Comparison of ENCODE assay signal across 15 cellular contexts in the genomic region with DNA sequence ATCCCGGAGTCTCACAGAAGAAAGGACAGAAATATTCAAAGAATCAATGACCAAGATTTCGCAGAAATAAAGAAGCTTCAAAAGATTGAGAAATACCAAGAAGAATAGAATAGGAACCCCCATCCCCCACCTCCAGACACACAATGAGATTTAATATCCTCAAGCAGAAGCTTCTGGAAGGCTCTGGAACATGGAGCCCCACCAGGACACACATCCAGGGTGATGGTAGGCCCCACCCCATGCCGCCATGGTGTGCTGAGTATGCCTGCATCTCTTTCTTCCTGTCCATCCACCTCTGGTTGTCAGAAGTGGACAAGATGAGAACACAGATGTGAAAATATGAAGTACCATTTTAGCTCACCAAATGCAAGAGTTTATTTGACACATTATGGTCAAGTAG. TPM values are rescaled to one million over a fixed set of nuclear protein-coding genes. Genes with fewer than 3 reads are reported as not detected.
DNase-seq lines count a peak whose midpoint lies in the region; ATAC-seq and TF ChIP-seq lines count a peak whose summit lies in the region.
"Had no signal": no experiment of that assay in that cellular context is flagged by ENCODE, and none has a peak within 500 bp of the region (broad histone marks: within the 10 kb centered on the region; RNA-seq: fewer than 3 reads in every experiment).

No MANE protein-coding gene starts in this region.

- H3K9me3 ChIP-seq in BLaER1 (no peaks in the 10 kb centered on the region), esophagus muscularis mucosa (no peaks in the 10 kb centered on the region), mucosa of descending colon (no peaks in the 10 kb centered on the region)
- H3K9me3 ChIP-seq: A549 had no signal

- WGBS in esophagus muscularis mucosa = 93% methylated on average over 3 of the region's 3 CpGs

- peaks cover 48% of the 10 kb centered on the region for H3K36me3 ChIP-seq in BLaER1
- H3K36me3 ChIP-seq in H7 (replicated peaks; ENCODE audit: control insufficient read depth, insufficient read depth, low read length) = no peaks in the 10 kb centered on the region
- H3K36me3 ChIP-seq in esophagus muscularis mucosa = no peaks in the 10 kb centered on the region
- H3K36me3 ChIP-seq in mucosa of descending colon (ENCODE audit: low read depth) = no peaks in the 10 kb centered on the region

- no peak for TF ChIP-seq CTCF in esophagus muscularis mucosa (IDR thresholded peaks at IDR 0.05)
- TF ChIP-seq CTCF in mucosa of descending colon (IDR thresholded peaks at IDR 0.05) = no peak

- DNase-seq in AG20443 (ENCODE audit: low spot score) = peak; percentile 4
- peak; percentile 20 for DNase-seq in H7
- peak; percentile 34 for DNase-seq in esophagus muscularis mucosa (ENCODE audit: extremely low spot score)
- DNase-seq in NCI-H2227 treated with DMSO at 0.1 percent for 48 hours (lab: John Stamatoyannopoulos, UW) = no peak
- no peak for DNase-seq in mucosa of descending colon
- DNase-seq: CD4-positive, CD25-positive, alpha-beta regulatory T cell; DMS 273 treated with DMSO at 0.1 percent for 48 hours; GM23248; IMR-90; KBM-7 had no signal

- TF ChIP-seq EP300 in esophagus muscularis mucosa (IDR thresholded peaks at IDR 0.05) = no peak

- H3K9ac ChIP-seq in BLaER1 = no peak overlapping the region
- H3K9ac ChIP-seq: GM23248 had no signal

- no peak for TF ChIP-seq POLR2A in esophagus muscularis mucosa (IDR thresholded peaks at IDR 0.05; ENCODE audit: low read depth)

- peak overlapping the region; percentile 52; the same call in 1 of the 2 replicates for H3K4me3 ChIP-seq in BLaER1
- H3K4me3 ChIP-seq in H7 (ENCODE audit: insufficient read depth, low read depth, low read length) = no peak overlapping the region
- H3K4me3 ChIP-seq in esophagus muscularis mucosa = no peak overlapping the region
- no peak overlapping the region for H3K4me3 ChIP-seq in mucosa of descending colon
- H3K4me3 ChIP-seq: A549, GM23248 had no signal

- peak overlapping the region; percentile 86 for H3K4me2 ChIP-seq in BLaER1
- H3K4me2 ChIP-seq: A549 had no signal

- H3K4me1 ChIP-seq in BLaER1 (peaks cover 100% of the 10 kb centered on the region), esophagus muscularis mucosa (no peaks in the 10 kb centered on the region), mucosa of descending colon (ENCODE audit: low read depth) (no peaks in the 10 kb centered on the region)

- intact Hi-C loops in esophagus muscularis mucosa (cut with DNase I) (no loop called here), mucosa of descending colon (cut with DNase I, micrococcal nuclease) (no loop called here)

- ATAC-seq in HG02642 (IDR thresholded peaks at IDR 0.05; ENCODE audit: poor library complexity, unreplicated experiment) (no peak), mucosa of descending colon (no peak)
- ATAC-seq: A549 had no signal

- H4K20me1 ChIP-seq in BLaER1 = peaks cover 43% of the 10 kb centered on the region

- H3K27ac ChIP-seq in BLaER1 (peak overlapping the region; percentile 61; the same call in 1 of the 2 replicates), esophagus muscularis mucosa (replicated peaks in 1 of 4) (no peak overlapping the region)
- H3K27ac ChIP-seq: A549, GM23248 had no signal

- no peaks in the 10 kb centered on the region for H3K27me3 ChIP-seq in BLaER1
- H3K27me3 ChIP-seq in H7 (ENCODE audit: control insufficient read depth, insufficient read depth, low read length) = no peaks in the 10 kb centered on the region; the same call in 1 of the 2 replicates
- peaks cover 0 to 58% (median 0%) of the 10 kb centered on the region in 4 donors for H3K27me3 ChIP-seq in esophagus muscularis mucosa

RNA-seq across cellular contexts. Expression of a gene that starts 19.3 kb away (rescaled TPM):
- not detected in 2 replicates for total RNA-seq in H7 (2014; rRNA removed; shearing (Covaris generic))
- total RNA-seq in esophagus muscularis mucosa (not detected), mucosa of descending colon (not detected)
- total RNA-seq: CD4-positive, CD25-positive, alpha-beta regulatory T cell; Daoy; GM23248; HT-29; IMR-90 had no signal

Comparison
In these comparisons a context has a peak if more than half of its experiments do, and no peak if none do; other contexts are left out.
1. DNase-seq: peak in AG20443 (single experiment), H7 (single experiment) and esophagus muscularis mucosa (single experiment); none in NCI-H2227 treated with DMSO at 0.1 percent for 48 hours (single experiment) and mucosa of descending colon (0 of 3).